ENCODE assay signal across 21 cellular contexts in genomic region chr16:87598431-87598830, GRCh38. TPM values are rescaled to one million over a fixed set of nuclear protein-coding genes. Genes with fewer than 3 reads are reported as not detected.
"Had no signal": no experiment of that assay in that cellular context is flagged by ENCODE, and none has a peak within 500 bp of the region (broad histone marks: within the 10 kb centered on the region; RNA-seq: fewer than 3 reads in every experiment).

No MANE protein-coding gene starts in this region.

- H3K4me3 ChIP-seq: ascending aorta, breast epithelium had no signal

- H3K9me3 ChIP-seq: ascending aorta, breast epithelium had no signal

- H3K27ac ChIP-seq: ascending aorta, breast epithelium had no signal

- DNase-seq: activated CD4-positive, alpha-beta T cell treated with anti-CD3 and anti-CD28 coated beads, Interleukin-2, amount 10 ng/mL, durations not matched to agents 7 days and 5 days; activated CD4-positive, alpha-beta T cell treated with anti-CD3 and anti-CD28 coated beads, Interleukin-2, amount 50 U/mL, for 48 hours; activated CD8-positive, alpha-beta T cell treated with anti-CD3 and anti-CD28 coated beads, Interleukin-2, amount 10 ng/mL, durations not matched to agents 7 days and 5 days; activated gamma-delta T cell; activated naive CD4-positive, alpha-beta T cell treated with Interleukin-2 at 50 U/mL for 16 hours; activated naive CD8-positive, alpha-beta T cell treated with anti-CD3 and anti-CD28 coated beads, Interleukin-2, amount 10 ng/mL, durations not matched to agents 7 days and 5 days; activated T-cell treated with anti-CD3 and anti-CD28 coated beads, Interleukin-2, amount 50 U/mL, for 24 hours; amygdala; Kasumi-1; NCI-H1092 treated with DMSO at 0.1 percent for 48 hours; NCI-H1417 treated with DMSO at 0.1 percent for 48 hours; NCI-H187 treated with DMSO at 0.1 percent for 48 hours; NCI-H2081; NCI-H2171 treated with DMSO at 0.1 percent for 48 hours; NCI-H2227 treated with DMSO at 0.1 percent for 48 hours; NCI-H524 treated with DMSO at 0.1 percent for 48 hours; Right ventricle myocardium superior; T1000 had no signal

- H3K36me3 ChIP-seq: ascending aorta, breast epithelium had no signal

- ATAC-seq: activated CD8-positive, alpha-beta T cell treated with anti-CD3 and anti-CD28 coated beads, Interleukin-2, amount 10 ng/mL, durations not matched to agents 7 days and 5 days had no signal

RNA-seq across cellular contexts. Expression of gene JPH3, which starts 3.9 kb away (rescaled TPM):
- total RNA-seq: activated CD4-positive, alpha-beta T cell treated with anti-CD3 and anti-CD28 coated beads, Interleukin-2, amount 10 ng/mL, durations not matched to agents 7 days and 5 days; activated CD8-positive, alpha-beta T cell treated with anti-CD3 and anti-CD28 coated beads, Interleukin-2, amount 10 ng/mL, durations not matched to agents 7 days and 5 days; activated naive CD8-positive, alpha-beta T cell treated with anti-CD3 and anti-CD28 coated beads, Interleukin-2, amount 10 ng/mL, durations not matched to agents 7 days and 5 days; ascending aorta; T-helper 2 cell treated with Interferon-gamma antibody and Interleukin-4, amounts not matched to agents 100 ng/mL and 5 ng/mL, for 36 hours had no signal
